Comparison of ENCODE assay signal across 20 cellular contexts in the genomic region with DNA sequence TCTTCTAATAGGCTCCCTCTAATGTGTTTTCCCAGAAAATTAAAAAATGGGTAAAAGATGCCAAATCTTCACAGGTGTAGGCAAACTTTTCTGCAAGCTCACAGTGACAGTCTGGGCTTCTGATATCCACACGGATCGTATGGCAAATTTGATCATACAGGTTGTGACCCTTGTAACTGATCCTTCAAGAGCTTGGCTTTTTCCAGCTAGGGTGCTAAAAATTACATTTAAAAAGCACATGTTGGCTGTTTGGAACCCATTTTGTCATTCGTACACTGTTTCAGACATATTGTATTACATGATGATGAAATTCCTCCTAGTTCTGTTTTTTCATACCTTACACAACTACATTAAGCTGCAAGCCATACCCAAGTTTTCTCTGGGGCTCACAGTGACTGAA.
"Had no signal": no experiment of that assay in that cellular context is flagged by ENCODE, and none has a peak within 500 bp of the region (broad histone marks: within the 10 kb centered on the region; RNA-seq: fewer than 3 reads in every experiment).

No MANE protein-coding gene starts in this region.

- DNase-seq: effector memory CD8-positive, alpha-beta T cell; esophagus squamous epithelium; foreskin fibroblast; left colon; natural killer cell; nucleus accumbens; ovary; sigmoid colon; small intestine; stimulated activated CD4-positive, alpha-beta T cell treated with anti-CD3 and anti-CD28 coated beads, Interleukin-12 subunit alpha, Interleukin-12 subunit beta, amount 100 ng/mL, for 4 hours; stimulated activated naive CD4-positive, alpha-beta T cell; stomach; substantia nigra; transverse colon had no signal

- H3K9me3 ChIP-seq: gastroesophageal sphincter, ovary, stomach, thoracic aorta had no signal

- H3K9me3 Mint-ChIP-seq: dendritic cell treated with granulocyte-macrophage colony-stimulating factor and Interleukin-4, amounts not matched to agents 40 ng/mL and 50 ng/mL, for 4 days had no signal

- H3K4me1 Mint-ChIP-seq: natural killer cell had no signal

- H3K4me3 Mint-ChIP-seq: dendritic cell treated with granulocyte-macrophage colony-stimulating factor and Interleukin-4, amounts not matched to agents 40 ng/mL and 50 ng/mL, for 4 days; effector memory CD8-positive, alpha-beta T cell; natural killer cell; neural progenitor cell had no signal

- H2AFZ ChIP-seq: neural progenitor cell had no signal

- H3K4me3 ChIP-seq: esophagus squamous epithelium, gastroesophageal sphincter, neural progenitor cell, ovary, right atrium auricular region, sigmoid colon, stomach, thoracic aorta, transverse colon had no signal

- H3K27me3 Mint-ChIP-seq: dendritic cell treated with granulocyte-macrophage colony-stimulating factor and Interleukin-4, amounts not matched to agents 40 ng/mL and 50 ng/mL, for 4 days; effector memory CD8-positive, alpha-beta T cell had no signal

- H3K4me1 ChIP-seq: esophagus squamous epithelium, gastroesophageal sphincter, neural progenitor cell, right atrium auricular region, transverse colon had no signal

- ATAC-seq: effector memory CD8-positive, alpha-beta T cell; gastroesophageal sphincter; left colon; natural killer cell had no signal

- H3K27me3 ChIP-seq: esophagus squamous epithelium, gastroesophageal sphincter, neural progenitor cell, ovary, right atrium auricular region, sigmoid colon, stomach, transverse colon had no signal

- H3K9ac ChIP-seq: neural progenitor cell had no signal

- H3K27ac Mint-ChIP-seq: dendritic cell treated with granulocyte-macrophage colony-stimulating factor and Interleukin-4, amounts not matched to agents 40 ng/mL and 50 ng/mL, for 4 days; effector memory CD8-positive, alpha-beta T cell; natural killer cell; neural progenitor cell had no signal

- H3K27ac ChIP-seq: epithelial cell of prostate, esophagus squamous epithelium, gastroesophageal sphincter, neural progenitor cell, ovary, right atrium auricular region, sigmoid colon, stomach, thoracic aorta, transverse colon had no signal

- H3K4me2 ChIP-seq: neural progenitor cell had no signal

- H3K36me3 Mint-ChIP-seq: natural killer cell, neural progenitor cell had no signal

- H3K36me3 ChIP-seq: esophagus squamous epithelium, gastroesophageal sphincter, neural progenitor cell, ovary, right atrium auricular region, sigmoid colon, stomach, thoracic aorta, transverse colon had no signal
